11 cellular contexts compared by ENCODE assay signal in the genomic region with DNA sequence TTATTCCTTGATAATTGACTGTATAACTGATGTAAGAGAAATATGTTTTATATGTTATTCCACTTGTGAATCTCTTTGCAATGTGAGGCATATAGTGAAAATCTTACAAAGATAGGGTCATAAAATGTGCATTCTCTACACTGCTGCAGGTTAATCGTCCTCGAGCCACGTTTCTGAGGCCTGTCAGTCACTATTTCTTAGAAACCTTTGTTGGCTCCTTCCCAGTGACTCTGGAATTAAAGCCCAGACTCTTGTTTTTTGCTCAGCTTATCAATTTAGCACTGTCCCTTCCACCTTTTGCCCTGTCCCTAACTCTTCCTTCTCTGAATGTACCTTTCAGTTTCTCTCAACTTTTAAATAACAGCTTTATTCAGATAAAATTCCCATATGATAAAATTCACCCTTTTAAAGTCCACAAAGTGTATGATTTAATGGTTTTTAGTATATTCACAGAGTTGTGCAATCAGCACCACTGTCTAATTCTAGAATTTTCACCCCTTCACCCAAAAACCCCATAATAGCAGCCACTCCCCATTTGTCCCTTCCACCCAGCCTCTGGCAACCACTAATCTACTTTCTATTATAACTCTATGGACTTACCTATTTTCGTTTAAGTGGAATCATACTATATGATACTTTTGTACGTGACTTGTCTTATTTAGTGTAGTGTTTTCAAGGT. TPM values are rescaled to one million over a fixed set of nuclear protein-coding genes. Genes with fewer than 3 reads are reported as not detected.
DNase-seq lines count a peak whose midpoint lies in the region; ATAC-seq and TF ChIP-seq lines count a peak whose summit lies in the region.
"Had no signal": no experiment of that assay in that cellular context is flagged by ENCODE, and none has a peak within 500 bp of the region (broad histone marks: within the 10 kb centered on the region; RNA-seq: fewer than 3 reads in every experiment).

No MANE protein-coding gene starts in this region.

- intact Hi-C loops in heart left ventricle (cut with DNase I), result loop anchor here in 1 of 10 donors (10.0 kb wide), 1 partner anchor 47 kb away; no protein-coding TSS in a partner anchor
- intact Hi-C loops in cardiac septum (cut with DNase I), result no loop called here
- intact Hi-C loops in naive thymus-derived CD4-positive, alpha-beta T cell (cut with micrococcal nuclease), result loop anchor here in 1 of 2 donors (10.0 kb wide), 1 partner anchor 367 kb away; no protein-coding TSS in a partner anchor

- no peaks in the 10 kb centered on the region for H3K9me3 ChIP-seq in heart left ventricle
- H3K9me3 ChIP-seq in naive thymus-derived CD4-positive, alpha-beta T cell (ENCODE audit: control insufficient read depth in 2 of 3, low read length in 3 of 3), result no peaks in the 10 kb centered on the region
- no peaks in the 10 kb centered on the region for H3K9me3 ChIP-seq in upper lobe of left lung

- no peaks in the 10 kb centered on the region for H3K27me3 ChIP-seq in heart left ventricle
- H3K27me3 ChIP-seq in naive thymus-derived CD4-positive, alpha-beta T cell (ENCODE audit: control insufficient read depth in 2 of 2, insufficient read depth in 2 of 2, low read length in 2 of 2), result no peaks in the 10 kb centered on the region
- H3K27me3 ChIP-seq in upper lobe of left lung, result no peaks in the 10 kb centered on the region

- H3K4me1 Mint-ChIP-seq in chondrocyte (ENCODE audit: low read depth), result peaks cover 59% of the 10 kb centered on the region
- H3K4me1 Mint-ChIP-seq in naive thymus-derived CD4-positive, alpha-beta T cell, result peaks cover 49 to 100% (median 97%) of the 10 kb centered on the region in 7 donors

- H3K27me3 Mint-ChIP-seq in chondrocyte (ENCODE audit: low read depth), result no peaks in the 10 kb centered on the region
- no peaks in the 10 kb centered on the region for H3K27me3 Mint-ChIP-seq in naive thymus-derived CD4-positive, alpha-beta T cell
- H3K27me3 Mint-ChIP-seq: activated CD8-positive, alpha-beta memory T cell treated with anti-CD3 and anti-CD28 coated beads, Interleukin-2, amount 10 ng/mL, durations not matched to agents 7 days and 5 days had no signal

- peaks cover 6% of the 10 kb centered on the region for H3K36me3 Mint-ChIP-seq in chondrocyte (ENCODE audit: low read depth)
- peaks cover 0 to 32% (median 17%) of the 10 kb centered on the region in 5 donors for H3K36me3 Mint-ChIP-seq in naive thymus-derived CD4-positive, alpha-beta T cell

- H3K9me3 Mint-ChIP-seq in chondrocyte (ENCODE audit: low read depth), result no peaks in the 10 kb centered on the region
- H3K9me3 Mint-ChIP-seq in naive thymus-derived CD4-positive, alpha-beta T cell, result no peaks in the 10 kb centered on the region

- H3K4me3 ChIP-seq in heart left ventricle (peak overlapping the region in 1 of 12 donors; percentile 8), upper lobe of left lung (no peak overlapping the region)
- no peak overlapping the region for H3K4me3 ChIP-seq in naive thymus-derived CD4-positive, alpha-beta T cell (ENCODE audit: low read length)

- H3K36me3 ChIP-seq in heart left ventricle (peaks cover 0 to 21% (median 12%) of the 10 kb centered on the region in 9 donors), upper lobe of left lung (peaks cover 0 to 5% (median 0%) of the 10 kb centered on the region in 4 donors)
- peaks cover 0 to 3% (median 0%) of the 10 kb centered on the region in 3 experiments for H3K36me3 ChIP-seq in naive thymus-derived CD4-positive, alpha-beta T cell (ENCODE audit: control insufficient read depth in 2 of 3, insufficient read depth in 3 of 3, low read length in 3 of 3)

- 37 to 55% (median 44%) methylated on average over 5 of the region's 5 CpGs for WGBS in heart left ventricle, 4 donors
- WGBS in upper lobe of left lung, 2 donors, result 80 to 83% methylated on average over 5 of the region's 5 CpGs

- DNase-seq in heart left ventricle (no peak), cardiac septum (ENCODE audit: low spot score) (no peak), chondrocyte (ENCODE audit: low spot score) (no peak), upper lobe of left lung (no peak), NCI-H226 (no peak), AML-193 (lab: John Stamatoyannopoulos, UW) (no peak)
- no peak for DNase-seq in naive thymus-derived CD4-positive, alpha-beta T cell
- DNase-seq: activated CD8-positive, alpha-beta memory T cell treated with anti-CD3 and anti-CD28 coated beads, Interleukin-2, amount 10 ng/mL, durations not matched to agents 7 days and 5 days; GOT3; NCI-H69 had no signal

- TF ChIP-seq EP300 in upper lobe of left lung (IDR thresholded peaks at IDR 0.05), result no peak

- POLR2A ChIA-PET in naive thymus-derived CD4-positive, alpha-beta T cell (lab: Charles Lee), result interaction anchor here (0.6 to 2.3 kb wide), 2 partner anchors 10 to 880 kb away, joined by 3 to 5 read pairs; no protein-coding TSS in a partner anchor

- H3K27ac ChIP-seq in heart left ventricle (peak overlapping the region in 10 of 12 donors; percentile 16 to 68 (median 42)), upper lobe of left lung (peak overlapping the region in 3 of 4 donors; percentile 5 to 60 (median 10))
- H3K27ac ChIP-seq in naive thymus-derived CD4-positive, alpha-beta T cell (ENCODE audit: low read depth, low read length), result no peak overlapping the region

- H3K4me1 ChIP-seq in heart left ventricle (peaks cover 15 to 100% (median 93%) of the 10 kb centered on the region in 12 donors), upper lobe of left lung (peaks cover 59 to 84% (median 83%) of the 10 kb centered on the region in 4 donors)
- H3K4me1 ChIP-seq in naive thymus-derived CD4-positive, alpha-beta T cell (ENCODE audit: control insufficient read depth in 2 of 2, insufficient read depth in 2 of 2, low read length in 2 of 2), result peaks cover 3 to 48% of the 10 kb centered on the region in 2 donors

- ATAC-seq in heart left ventricle (no peak), upper lobe of left lung (ENCODE audit: low FRiP score in 2 of 2) (no peak), HG03565 (IDR thresholded peaks at IDR 0.05; ENCODE audit: unreplicated experiment) (no peak)
- no peak for ATAC-seq in naive thymus-derived CD4-positive, alpha-beta T cell
- ATAC-seq: activated CD8-positive, alpha-beta memory T cell treated with anti-CD3 and anti-CD28 coated beads, Interleukin-2, amount 10 ng/mL, durations not matched to agents 7 days and 5 days had no signal

- no peak for TF ChIP-seq POLR2A in heart left ventricle (IDR thresholded peaks at IDR 0.05)
- no peak for TF ChIP-seq POLR2A in upper lobe of left lung (IDR thresholded peaks at IDR 0.05)

- no peak for TF ChIP-seq CTCF in heart left ventricle (IDR thresholded peaks at IDR 0.05)
- no peak for TF ChIP-seq CTCF in chondrocyte (IDR thresholded peaks at IDR 0.05)
- no peak for TF ChIP-seq CTCF in upper lobe of left lung (IDR thresholded peaks at IDR 0.05)

- peak overlapping the region; percentile 39 for H3K4me3 Mint-ChIP-seq in chondrocyte (ENCODE audit: unreplicated experiment)
- peak overlapping the region in 9 of 10 donors; percentile 7 to 60 (median 27) for H3K4me3 Mint-ChIP-seq in naive thymus-derived CD4-positive, alpha-beta T cell
- H3K4me3 Mint-ChIP-seq: activated CD8-positive, alpha-beta memory T cell treated with anti-CD3 and anti-CD28 coated beads, Interleukin-2, amount 10 ng/mL, durations not matched to agents 7 days and 5 days had no signal

- H3K27ac Mint-ChIP-seq in chondrocyte (ENCODE audit: unreplicated experiment), result peak overlapping the region; percentile 92
- peak overlapping the region in 1 of 9 donors; percentile 7 for H3K27ac Mint-ChIP-seq in naive thymus-derived CD4-positive, alpha-beta T cell
- H3K27ac Mint-ChIP-seq: activated CD8-positive, alpha-beta memory T cell treated with anti-CD3 and anti-CD28 coated beads, Interleukin-2, amount 10 ng/mL, durations not matched to agents 7 days and 5 days had no signal

- CTCF ChIA-PET in naive thymus-derived CD4-positive, alpha-beta T cell (lab: Charles Lee), result no interaction called here

RNA-seq across cellular contexts. Expression of a gene that starts 8.6 kb away (rescaled TPM):
- 10 to 100 TPM; 26.4 to 53.1 (median 37.6) TPM for total RNA-seq in heart left ventricle
- polyA plus RNA-seq in heart left ventricle, result 10 to 100 TPM; 16.0 to 22.9 TPM
- 35.6 TPM for total RNA-seq in cardiac septum
- total RNA-seq in chondrocyte, result 42.8 to 57.6 TPM (median 52.1 TPM) in 3 replicates
- 100 to 1,000 TPM in 1 of 5 experiments, 10 to 100 TPM in 4; 46.9 to 110 (median 77.8) TPM for total RNA-seq in naive thymus-derived CD4-positive, alpha-beta T cell
- 10 to 100 TPM; 13.4 to 19.8 TPM for polyA plus RNA-seq in naive thymus-derived CD4-positive, alpha-beta T cell
- 100 to 1,000 TPM in 1 of 6 donors, 10 to 100 TPM in 5; 35.2 to 152 (median 65.3) TPM for total RNA-seq in upper lobe of left lung
